36 cellular contexts compared by ENCODE assay signal in genomic region chr9:122110100-122110833, GRCh38. TPM values are rescaled to one million over a fixed set of nuclear protein-coding genes. Genes with fewer than 3 reads are reported as not detected.
"Had no signal": no experiment of that assay in that cellular context is flagged by ENCODE, and none has a peak within 500 bp of the region (broad histone marks: within the 10 kb centered on the region; RNA-seq: fewer than 3 reads in every experiment).

No MANE protein-coding gene starts in this region.

- H3K27me3 ChIP-seq: brain microvascular endothelial cell, esophagus muscularis mucosa, gastrocnemius medialis had no signal

- H3K9me3 ChIP-seq: esophagus muscularis mucosa, gastrocnemius medialis had no signal

- H3K27ac Mint-ChIP-seq: activated CD4-positive, alpha-beta memory T cell treated with anti-CD3 and anti-CD28 coated beads for 36 hours; activated CD4-positive, alpha-beta T cell treated with anti-CD3 and anti-CD28 coated beads for 36 hours; activated CD4-positive, alpha-beta T cell treated with anti-CD3 and anti-CD28 coated beads, Interleukin-2, amount 10 ng/mL, durations not matched to agents 24 days and 14 days; activated CD8-positive, alpha-beta memory T cell treated with anti-CD3 and anti-CD28 coated beads, Interleukin-2, amount 10 ng/mL, durations not matched to agents 7 days and 5 days; activated CD8-positive, alpha-beta T cell treated with anti-CD3 and anti-CD28 coated beads, Interleukin-2, amount 10 ng/mL, durations not matched to agents 7 days and 5 days; activated naive CD8-positive, alpha-beta T cell; activated T-helper 1 cell treated with anti-CD3 and anti-CD28 coated beads, Interleukin-12 subunit alpha, Interleukin-12 subunit beta, Interleukin-2, Interleukin-4 antibody, amounts not matched to agents 30 ng/mL and 10 ng/mL and 1 ng/mL, durations not matched to agents 14 hours and 24 hours and 36 hours; activated T-helper 2 cell treated with anti-CD3 and anti-CD28 coated beads, Interferon-gamma antibody, Interleukin-2, Interleukin-4, amounts not matched to agents 10 μg/mL and 5 μg/mL and 100 μg/mL, durations not matched to agents 14 hours and 24 hours and 36 hours; effector memory CD8-positive, alpha-beta T cell had no signal

- H3K4me1 ChIP-seq: foreskin keratinocyte, gastrocnemius medialis had no signal

- H3K9me3 Mint-ChIP-seq: activated CD4-positive, alpha-beta memory T cell treated with anti-CD3 and anti-CD28 coated beads for 36 hours; activated CD4-positive, alpha-beta T cell treated with anti-CD3 and anti-CD28 coated beads, Interleukin-2, amount 10 ng/mL, durations not matched to agents 24 days and 14 days; activated T-helper 1 cell treated with anti-CD3 and anti-CD28 coated beads, Interleukin-12 subunit alpha, Interleukin-12 subunit beta, Interleukin-2, Interleukin-4 antibody, amounts not matched to agents 30 ng/mL and 10 ng/mL and 1 ng/mL, durations not matched to agents 14 hours and 24 hours and 36 hours; activated T-helper 2 cell treated with anti-CD3 and anti-CD28 coated beads, Interferon-gamma antibody, Interleukin-2, Interleukin-4, amounts not matched to agents 10 μg/mL and 5 μg/mL and 100 μg/mL, durations not matched to agents 14 hours and 24 hours and 36 hours; central memory CD8-positive, alpha-beta T cell; effector memory CD8-positive, alpha-beta T cell had no signal

- H3K27me3 Mint-ChIP-seq: activated CD4-positive, alpha-beta memory T cell treated with anti-CD3 and anti-CD28 coated beads for 36 hours; activated naive CD8-positive, alpha-beta T cell; central memory CD8-positive, alpha-beta T cell had no signal

- DNase-seq: activated CD4-positive, alpha-beta memory T cell treated with anti-CD3 and anti-CD28 coated beads for 36 hours; activated CD4-positive, alpha-beta T cell treated with anti-CD3 and anti-CD28 coated beads for 36 hours; activated CD4-positive, alpha-beta T cell treated with anti-CD3 and anti-CD28 coated beads, Interleukin-2, amount 10 ng/mL, durations not matched to agents 24 days and 14 days; activated CD4-positive, CD25-positive, alpha-beta regulatory T cell; activated CD4-positive, CD25-positive, alpha-beta regulatory T cell treated with anti-CD3 and anti-CD28 coated beads, Interleukin-2, amount 50 U/mL, for 72 hours; activated CD8-positive, alpha-beta memory T cell treated with anti-CD3 and anti-CD28 coated beads, Interleukin-2, amount 10 ng/mL, durations not matched to agents 7 days and 5 days; activated CD8-positive, alpha-beta memory T cell treated with anti-CD3 and anti-CD28 coated beads, Interleukin-2, amount 50 U/mL, for 4 hours; activated CD8-positive, alpha-beta T cell treated with anti-CD3 and anti-CD28 coated beads, Interleukin-2, amount 10 ng/mL, durations not matched to agents 7 days and 5 days; activated gamma-delta T cell treated with Interleukin-2 at 50 U/mL for 16 hours; activated naive CD4-positive, alpha-beta T cell treated with anti-CD3 and anti-CD28 coated beads, Interleukin-2, amount 50 U/mL, for 16 hours; activated naive CD4-positive, alpha-beta T cell treated with Interleukin-2 at 50 U/mL for 16 hours; activated T-cell treated with anti-CD3 and anti-CD28 coated beads, Interleukin-2, amount 50 U/mL, for 1 hour; activated T-cell treated with anti-CD3 and anti-CD28 coated beads, Interleukin-2, amount 50 U/mL, for 48 hours; amniotic stem cell; anterior cingulate cortex; brain microvascular endothelial cell; cortex of kidney; dermis blood vessel endothelial cell; effector CD4-positive, alpha-beta T cell; effector memory CD8-positive, alpha-beta T cell; erythroblast; foreskin keratinocyte; gastrocnemius medialis; glutamatergic neuron; T-helper 2 cell had no signal

- H3K36me3 ChIP-seq: brain microvascular endothelial cell, esophagus muscularis mucosa, gastrocnemius medialis had no signal

- H3K4me3 Mint-ChIP-seq: activated CD4-positive, alpha-beta memory T cell treated with anti-CD3 and anti-CD28 coated beads for 36 hours; activated CD4-positive, alpha-beta T cell treated with anti-CD3 and anti-CD28 coated beads for 36 hours; activated CD4-positive, alpha-beta T cell treated with anti-CD3 and anti-CD28 coated beads, Interleukin-2, amount 10 ng/mL, durations not matched to agents 24 days and 14 days; activated CD8-positive, alpha-beta memory T cell treated with anti-CD3 and anti-CD28 coated beads, Interleukin-2, amount 10 ng/mL, durations not matched to agents 7 days and 5 days; activated CD8-positive, alpha-beta T cell treated with anti-CD3 and anti-CD28 coated beads, Interleukin-2, amount 10 ng/mL, durations not matched to agents 7 days and 5 days; activated naive CD8-positive, alpha-beta T cell; activated T-helper 1 cell treated with anti-CD3 and anti-CD28 coated beads, Interleukin-12 subunit alpha, Interleukin-12 subunit beta, Interleukin-2, Interleukin-4 antibody, amounts not matched to agents 30 ng/mL and 10 ng/mL and 1 ng/mL, durations not matched to agents 14 hours and 24 hours and 36 hours; central memory CD8-positive, alpha-beta T cell; effector memory CD8-positive, alpha-beta T cell had no signal

- H3K4me1 Mint-ChIP-seq: activated CD4-positive, alpha-beta T cell treated with anti-CD3 and anti-CD28 coated beads for 36 hours; activated CD4-positive, alpha-beta T cell treated with anti-CD3 and anti-CD28 coated beads, Interleukin-2, amount 10 ng/mL, durations not matched to agents 24 days and 14 days; activated CD8-positive, alpha-beta memory T cell treated with anti-CD3 and anti-CD28 coated beads, Interleukin-2, amount 10 ng/mL, durations not matched to agents 7 days and 5 days; central memory CD8-positive, alpha-beta T cell had no signal

- H3K27ac ChIP-seq: brain microvascular endothelial cell, esophagus muscularis mucosa, foreskin keratinocyte, gastrocnemius medialis had no signal

- H3K4me3 ChIP-seq: esophagus muscularis mucosa, gastrocnemius medialis had no signal

- ATAC-seq: activated CD4-positive, alpha-beta T cell treated with anti-CD3 and anti-CD28 coated beads for 36 hours; activated CD8-positive, alpha-beta memory T cell treated with anti-CD3 and anti-CD28 coated beads, Interleukin-2, amount 10 ng/mL, durations not matched to agents 7 days and 5 days; activated CD8-positive, alpha-beta T cell treated with anti-CD3 and anti-CD28 coated beads, Interleukin-2, amount 10 ng/mL, durations not matched to agents 7 days and 5 days; effector memory CD8-positive, alpha-beta T cell; foreskin keratinocyte; gastrocnemius medialis had no signal

RNA-seq across cellular contexts. Expression of gene MORN5, which starts 49.4 kb away (rescaled TPM):
- total RNA-seq: activated CD4-positive, alpha-beta memory T cell treated with anti-CD3 and anti-CD28 coated beads for 36 hours; activated CD4-positive, alpha-beta T cell treated with anti-CD3 and anti-CD28 coated beads for 36 hours; activated CD4-positive, alpha-beta T cell treated with anti-CD3 and anti-CD28 coated beads, Interleukin-2, amount 10 ng/mL, durations not matched to agents 24 days and 14 days; activated CD8-positive, alpha-beta memory T cell treated with anti-CD3 and anti-CD28 coated beads for 36 hours; activated CD8-positive, alpha-beta memory T cell treated with anti-CD3 and anti-CD28 coated beads, Interleukin-2, amount 10 ng/mL, durations not matched to agents 7 days and 5 days; activated CD8-positive, alpha-beta T cell treated with anti-CD3 and anti-CD28 coated beads, Interleukin-2, amount 10 ng/mL, durations not matched to agents 7 days and 5 days; activated T-helper 1 cell treated with anti-CD3 and anti-CD28 coated beads, Interleukin-12 subunit alpha, Interleukin-12 subunit beta, Interleukin-2, Interleukin-4 antibody, amounts not matched to agents 30 ng/mL and 10 ng/mL and 1 ng/mL, durations not matched to agents 14 hours and 24 hours and 36 hours; activated T-helper 2 cell treated with anti-CD3 and anti-CD28 coated beads, Interferon-gamma antibody, Interleukin-2, Interleukin-4, amounts not matched to agents 10 μg/mL and 5 μg/mL and 100 μg/mL, durations not matched to agents 14 hours and 24 hours and 36 hours; astrocyte; bronchial epithelial cell; cardiac septum; chondrocyte; dermis blood vessel endothelial cell; foreskin keratinocyte; gastrocnemius medialis; T-helper 1 cell treated with Interleukin-12 subunit alpha and Interleukin-12 subunit beta and Interleukin-4 antibody, amounts not matched to agents 30 ng/mL and 1 ng/mL, for 36 hours had no signal
- polyA plus RNA-seq: foreskin keratinocyte had no signal
